Comparison of ENCODE assay signal across 1 cellular context in genomic region chr2:189783927-189784867, GRCh38.
TF ChIP-seq lines count a peak whose summit lies in the region.

Gene ORMDL1, minus strand, starts transcription at chr2:189784339. Its CDS starts 1,744 bp downstream, at chr2:189782595.
Gene PMS1, plus strand, starts transcription at chr2:189784450. Its CDS starts 7,360 bp downstream, at chr2:189791810.

TF ChIP-seq in K562, 482 proteins besides CTCF, POLR2A, EP300 and RAD21 (continued from another document and continues in another):
- peak; percentile 58 for TF ChIP-seq SP2 (IDR thresholded peaks at IDR 0.05; ENCODE audit: extremely low read depth, low read depth, low read length, poor library complexity, severe bottlenecking)
- peak; percentile 47 for TF ChIP-seq CHD2 (IDR thresholded peaks at IDR 0.05; ENCODE audit: low read depth, low read length)
- TF ChIP-seq PHF20 (IDR thresholded peaks at IDR 0.05; ENCODE audit: partially characterized antibody), result peak; percentile 68
- no peak for TF ChIP-seq ZNF280A (IDR thresholded peaks at IDR 0.05; ENCODE audit: low read depth, partially characterized antibody)
- TF ChIP-seq CBX3 (IDR thresholded peaks at IDR 0.05; ENCODE audit: borderline replicate concordance in 1 of 2, low read length in 2 of 2), result peak in 1 of 2 experiments; percentile 20; a peak in 1 of 3 replicates
- peak; percentile 68; a peak in 3 of 4 replicates for TF ChIP-seq NONO (IDR thresholded peaks at IDR 0.05; ENCODE audit: low read depth in 2 of 2, low read length in 1 of 2)
- TF ChIP-seq NCOA2 (IDR thresholded peaks at IDR 0.05; ENCODE audit: partially characterized antibody in 2 of 2), result no peak
- no peak for TF ChIP-seq NELFE (IDR thresholded peaks at IDR 0.05; ENCODE audit: insufficient read depth, insufficient read length)
- no peak for TF ChIP-seq ZC3H4 (CRISPR knock-in tag; IDR thresholded peaks at IDR 0.05; ENCODE audit: borderline replicate concordance)
- TF ChIP-seq AFF4 (CRISPR knock-in tag; IDR thresholded peaks at IDR 0.05), result no peak
- no peak for TF ChIP-seq ZNF609 (CRISPR knock-in tag; IDR thresholded peaks at IDR 0.05; ENCODE audit: borderline replicate concordance)
- TF ChIP-seq TFAP4 (CRISPR knock-in tag; IDR thresholded peaks at IDR 0.05; ENCODE audit: borderline replicate concordance), result peak; percentile 65; the same call in 1 of the 2 replicates
- no peak for TF ChIP-seq KHSRP (IDR thresholded peaks at IDR 0.05)
- no peak; the same call in 1 of the 2 replicates for TF ChIP-seq ZZZ3 (IDR thresholded peaks at IDR 0.05)
- 0 out of 2 replicates have a peak, but pooled peaks have one; percentile 34 for TF ChIP-seq PREB (CRISPR knock-in tag; IDR thresholded peaks at IDR 0.05)
- peak; percentile 92 for TF ChIP-seq SUPT5H (IDR thresholded peaks at IDR 0.05)
- no peak for TF ChIP-seq NCOA1 (IDR thresholded peaks at IDR 0.05; ENCODE audit: low read depth)
- 0 out of 2 replicates have a peak, but pooled peaks have one; percentile 36 for TF ChIP-seq SFPQ (IDR thresholded peaks at IDR 0.05; ENCODE audit: low read depth, low read length)
- no peak for TF ChIP-seq ATF1 (CRISPR knock-in tag; IDR thresholded peaks at IDR 0.05)
- peak; percentile 94 for TF ChIP-seq ATF1 (tag; IDR thresholded peaks at IDR 0.05)
- TF ChIP-seq SRSF7 (optimal IDR thresholded peaks at IDR 0.05; ENCODE audit: low read depth, low read length), result no peak
- TF ChIP-seq ZNF165 (CRISPR knock-in tag; IDR thresholded peaks at IDR 0.05; ENCODE audit: borderline replicate concordance), result no peak
- peak; percentile 58; the same call in 1 of the 2 replicates for TF ChIP-seq ZBTB7A (IDR thresholded peaks at IDR 0.05; ENCODE audit: borderline replicate concordance, control insufficient read depth, low read depth, low read length)
- TF ChIP-seq FOXA1 (IDR thresholded peaks at IDR 0.05; ENCODE audit: borderline replicate concordance), result no peak
- no peak for TF ChIP-seq DIDO1 (tag; IDR thresholded peaks at IDR 0.05; ENCODE audit: low read depth)
- TF ChIP-seq PATZ1 (CRISPR knock-in tag; IDR thresholded peaks at IDR 0.05; ENCODE audit: borderline replicate concordance), result no peak
- peak; percentile 61 for TF ChIP-seq CCNT2 (IDR thresholded peaks at IDR 0.05; ENCODE audit: borderline replicate concordance, extremely low read depth, insufficient read length, low read depth, low read length)
- peak; percentile 91 for TF ChIP-seq EP400 (IDR thresholded peaks at IDR 0.05)
- TF ChIP-seq PML (IDR thresholded peaks at IDR 0.05; ENCODE audit: low read length), result peak; percentile 62
- no peak for TF ChIP-seq NCOA4 (IDR thresholded peaks at IDR 0.05; ENCODE audit: partially characterized antibody)
- TF ChIP-seq ZBTB12 (CRISPR knock-in tag; IDR thresholded peaks at IDR 0.05), result no peak
- peak; percentile 70 to 87 for TF ChIP-seq MNT (conservative IDR thresholded peaks at IDR 0.05)
- no peak for TF ChIP-seq SMAD4 (CRISPR knock-in tag; conservative IDR thresholded peaks at IDR 0.05)
- TF ChIP-seq CEBPG (CRISPR knock-in tag; IDR thresholded peaks at IDR 0.05), result no peak; the same call in 1 of the 2 replicates
- TF ChIP-seq CEBPG (tag; conservative IDR thresholded peaks at IDR 0.05 in 1 of 2, IDR thresholded peaks at IDR 0.05 in 1 of 2), result no peak
- peak in 2 of 3 experiments; percentile 7 to 27 for TF ChIP-seq YY1 (IDR thresholded peaks at IDR 0.05; ENCODE audit: borderline replicate concordance in 1 of 3, control insufficient read depth in 1 of 3, extremely low read depth in 1 of 3, insufficient read depth in 3 of 3, insufficient read length in 1 of 3, insufficient replicate concordance in 2 of 3, low read depth in 1 of 3, low read length in 2 of 3)
- no peak for TF ChIP-seq ZNF79 (CRISPR knock-in tag; IDR thresholded peaks at IDR 0.05; ENCODE audit: low read depth)
- no peak for TF ChIP-seq ZNF785 (CRISPR knock-in tag; IDR thresholded peaks at IDR 0.05)
